In the genomic region with DNA sequence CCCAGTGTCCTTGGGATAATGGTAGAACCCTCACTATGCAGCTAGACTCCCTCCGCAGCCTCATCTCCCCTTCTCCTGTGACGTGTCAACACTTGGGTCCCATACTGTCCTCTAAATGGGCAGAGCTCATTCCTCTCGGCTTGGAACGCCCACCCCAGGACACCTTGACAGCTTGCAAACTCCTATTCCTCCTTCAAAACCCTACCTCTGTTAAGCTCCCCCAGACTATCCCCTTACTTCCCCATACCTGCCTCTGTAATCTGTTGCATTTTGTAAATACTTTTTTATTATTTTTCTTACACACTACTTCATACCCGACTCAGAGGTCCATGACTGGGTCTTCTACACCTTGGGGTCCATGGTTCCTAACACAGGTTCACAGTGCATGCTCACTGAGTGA, we compare ENCODE assay signal across 2 cellular contexts.
TF ChIP-seq lines count a peak whose summit lies in the region.

No MANE protein-coding gene starts in this region.

TF ChIP-seq in A549, 52 proteins besides CTCF, POLR2A, EP300 and RAD21:
- TF ChIP-seq, protein P1, sequence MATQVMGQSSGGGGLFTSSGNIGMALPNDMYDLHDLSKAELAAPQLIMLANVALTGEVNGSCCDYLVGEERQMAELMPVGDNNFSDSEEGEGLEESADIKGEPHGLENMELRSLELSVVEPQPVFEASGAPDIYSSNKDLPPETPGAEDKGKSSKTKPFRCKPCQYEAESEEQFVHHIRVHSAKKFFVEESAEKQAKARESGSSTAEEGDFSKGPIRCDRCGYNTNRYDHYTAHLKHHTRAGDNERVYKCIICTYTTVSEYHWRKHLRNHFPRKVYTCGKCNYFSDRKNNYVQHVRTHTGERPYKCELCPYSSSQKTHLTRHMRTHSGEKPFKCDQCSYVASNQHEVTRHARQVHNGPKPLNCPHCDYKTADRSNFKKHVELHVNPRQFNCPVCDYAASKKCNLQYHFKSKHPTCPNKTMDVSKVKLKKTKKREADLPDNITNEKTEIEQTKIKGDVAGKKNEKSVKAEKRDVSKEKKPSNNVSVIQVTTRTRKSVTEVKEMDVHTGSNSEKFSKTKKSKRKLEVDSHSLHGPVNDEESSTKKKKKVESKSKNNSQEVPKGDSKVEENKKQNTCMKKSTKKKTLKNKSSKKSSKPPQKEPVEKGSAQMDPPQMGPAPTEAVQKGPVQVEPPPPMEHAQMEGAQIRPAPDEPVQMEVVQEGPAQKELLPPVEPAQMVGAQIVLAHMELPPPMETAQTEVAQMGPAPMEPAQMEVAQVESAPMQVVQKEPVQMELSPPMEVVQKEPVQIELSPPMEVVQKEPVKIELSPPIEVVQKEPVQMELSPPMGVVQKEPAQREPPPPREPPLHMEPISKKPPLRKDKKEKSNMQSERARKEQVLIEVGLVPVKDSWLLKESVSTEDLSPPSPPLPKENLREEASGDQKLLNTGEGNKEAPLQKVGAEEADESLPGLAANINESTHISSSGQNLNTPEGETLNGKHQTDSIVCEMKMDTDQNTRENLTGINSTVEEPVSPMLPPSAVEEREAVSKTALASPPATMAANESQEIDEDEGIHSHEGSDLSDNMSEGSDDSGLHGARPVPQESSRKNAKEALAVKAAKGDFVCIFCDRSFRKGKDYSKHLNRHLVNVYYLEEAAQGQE (IDR thresholded peaks at IDR 0.05) = no peak
- TF ChIP-seq RARB (CRISPR knock-in tag; IDR thresholded peaks at IDR 0.05) (no peak), MYC (IDR thresholded peaks at IDR 0.05; ENCODE audit: borderline replicate concordance, low read length) (no peak), MAFK (IDR thresholded peaks at IDR 0.05; ENCODE audit: partially characterized antibody) (no peak), JUNB (IDR thresholded peaks at IDR 0.05) (no peak), ZNF302 (CRISPR knock-in tag; IDR thresholded peaks at IDR 0.05) (no peak), CBX8 (IDR thresholded peaks at IDR 0.05) (no peak), PHF8 (IDR thresholded peaks at IDR 0.05; ENCODE audit: borderline replicate concordance, low read depth) (no peak), HOXB5 (CRISPR knock-in tag; IDR thresholded peaks at IDR 0.05) (no peak), TFCP2L1 (CRISPR knock-in tag; IDR thresholded peaks at IDR 0.05) (no peak), EHF (CRISPR knock-in tag; IDR thresholded peaks at IDR 0.05) (no peak), ZFP36 (IDR thresholded peaks at IDR 0.05; ENCODE audit: borderline replicate concordance, partially characterized antibody) (no peak), CBX2 (IDR thresholded peaks at IDR 0.05; ENCODE audit: borderline replicate concordance, low read depth) (no peak), HOXB13 (CRISPR knock-in tag; IDR thresholded peaks at IDR 0.05; ENCODE audit: low read depth) (no peak), EHMT2 (IDR thresholded peaks at IDR 0.05; ENCODE audit: low read depth) (no peak), RCOR1 (IDR thresholded peaks at IDR 0.05; ENCODE audit: low read depth, low read length) (no peak), SMC3 (IDR thresholded peaks at IDR 0.05) (no peak)
- TF ChIP-seq, protein P2, sequence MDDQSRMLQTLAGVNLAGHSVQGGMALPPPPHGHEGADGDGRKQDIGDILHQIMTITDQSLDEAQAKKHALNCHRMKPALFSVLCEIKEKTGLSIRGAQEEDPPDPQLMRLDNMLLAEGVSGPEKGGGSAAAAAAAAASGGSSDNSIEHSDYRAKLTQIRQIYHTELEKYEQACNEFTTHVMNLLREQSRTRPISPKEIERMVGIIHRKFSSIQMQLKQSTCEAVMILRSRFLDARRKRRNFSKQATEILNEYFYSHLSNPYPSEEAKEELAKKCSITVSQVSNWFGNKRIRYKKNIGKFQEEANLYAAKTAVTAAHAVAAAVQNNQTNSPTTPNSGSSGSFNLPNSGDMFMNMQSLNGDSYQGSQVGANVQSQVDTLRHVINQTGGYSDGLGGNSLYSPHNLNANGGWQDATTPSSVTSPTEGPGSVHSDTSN (IDR thresholded peaks at IDR 0.05) = no peak
- TF ChIP-seq, protein P3, sequence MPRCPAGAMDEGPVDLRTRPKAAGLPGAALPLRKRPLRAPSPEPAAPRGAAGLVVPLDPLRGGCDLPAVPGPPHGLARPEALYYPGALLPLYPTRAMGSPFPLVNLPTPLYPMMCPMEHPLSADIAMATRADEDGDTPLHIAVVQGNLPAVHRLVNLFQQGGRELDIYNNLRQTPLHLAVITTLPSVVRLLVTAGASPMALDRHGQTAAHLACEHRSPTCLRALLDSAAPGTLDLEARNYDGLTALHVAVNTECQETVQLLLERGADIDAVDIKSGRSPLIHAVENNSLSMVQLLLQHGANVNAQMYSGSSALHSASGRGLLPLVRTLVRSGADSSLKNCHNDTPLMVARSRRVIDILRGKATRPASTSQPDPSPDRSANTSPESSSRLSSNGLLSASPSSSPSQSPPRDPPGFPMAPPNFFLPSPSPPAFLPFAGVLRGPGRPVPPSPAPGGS (IDR thresholded peaks at IDR 0.05) = no peak
TF ChIP-seq in A549: peak in this region for 0.

TF ChIP-seq in IMR-90, 13 proteins besides CTCF, POLR2A, EP300 and RAD21:
- no peak for TF ChIP-seq RCOR1 (IDR thresholded peaks at IDR 0.05; ENCODE audit: insufficient replicate concordance, low read length)
- TF ChIP-seq FOS (IDR thresholded peaks at IDR 0.05; ENCODE audit: low read depth, low read length) = no peak
- TF ChIP-seq MAZ (IDR thresholded peaks at IDR 0.05; ENCODE audit: borderline replicate concordance, low read depth, low read length) = no peak
- TF ChIP-seq CHD1 (IDR thresholded peaks at IDR 0.05; ENCODE audit: low read depth, low read length) = no peak
- TF ChIP-seq SMC3 (IDR thresholded peaks at IDR 0.05; ENCODE audit: low read depth, low read length) = no peak
- no peak for TF ChIP-seq MAFK (IDR thresholded peaks at IDR 0.05; ENCODE audit: low read depth, low read length)
- TF ChIP-seq, protein P4, sequence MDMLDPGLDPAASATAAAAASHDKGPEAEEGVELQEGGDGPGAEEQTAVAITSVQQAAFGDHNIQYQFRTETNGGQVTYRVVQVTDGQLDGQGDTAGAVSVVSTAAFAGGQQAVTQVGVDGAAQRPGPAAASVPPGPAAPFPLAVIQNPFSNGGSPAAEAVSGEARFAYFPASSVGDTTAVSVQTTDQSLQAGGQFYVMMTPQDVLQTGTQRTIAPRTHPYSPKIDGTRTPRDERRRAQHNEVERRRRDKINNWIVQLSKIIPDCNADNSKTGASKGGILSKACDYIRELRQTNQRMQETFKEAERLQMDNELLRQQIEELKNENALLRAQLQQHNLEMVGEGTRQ (IDR thresholded peaks at IDR 0.05; ENCODE audit: low read depth, low read length) = no peak
- TF ChIP-seq BHLHE40 (IDR thresholded peaks at IDR 0.05; ENCODE audit: low read depth, low read length) = no peak
- no peak for TF ChIP-seq CEBPB (IDR thresholded peaks at IDR 0.05; ENCODE audit: low read depth, low read length)
- TF ChIP-seq, protein P5, sequence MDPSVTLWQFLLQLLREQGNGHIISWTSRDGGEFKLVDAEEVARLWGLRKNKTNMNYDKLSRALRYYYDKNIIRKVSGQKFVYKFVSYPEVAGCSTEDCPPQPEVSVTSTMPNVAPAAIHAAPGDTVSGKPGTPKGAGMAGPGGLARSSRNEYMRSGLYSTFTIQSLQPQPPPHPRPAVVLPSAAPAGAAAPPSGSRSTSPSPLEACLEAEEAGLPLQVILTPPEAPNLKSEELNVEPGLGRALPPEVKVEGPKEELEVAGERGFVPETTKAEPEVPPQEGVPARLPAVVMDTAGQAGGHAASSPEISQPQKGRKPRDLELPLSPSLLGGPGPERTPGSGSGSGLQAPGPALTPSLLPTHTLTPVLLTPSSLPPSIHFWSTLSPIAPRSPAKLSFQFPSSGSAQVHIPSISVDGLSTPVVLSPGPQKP (IDR thresholded peaks at IDR 0.05; ENCODE audit: borderline replicate concordance, low read depth, low read length) = no peak
